In genomic region chr4:126899382-126899801, GRCh38 we compare ENCODE assay signal across 13 cellular contexts.
A peak's percentile ranks its signal among the peaks of the same experiment; 100 is the strongest.
DNase-seq lines count a peak whose midpoint lies in the region; ATAC-seq lines count a peak whose summit lies in the region.
"Had no signal": no experiment of that assay in that cellular context is flagged by ENCODE, and none has a peak within 500 bp of the region (broad histone marks: within the 10 kb centered on the region; RNA-seq: fewer than 3 reads in every experiment).

No MANE protein-coding gene starts in this region.

- DNase-seq in H4 (ENCODE audit: low spot score): peak; percentile 34
- peak; percentile 31 for DNase-seq in amniotic epithelial cell (ENCODE audit: low read depth)
- peak; percentile 10 for DNase-seq in globus pallidus (ENCODE audit: low spot score)
- no peak for DNase-seq in NCI-H526 treated with DMSO at 0.1 percent for 48 hours (lab: John Stamatoyannopoulos, UW)
- no peak for DNase-seq in activated CD4-positive, alpha-beta T cell treated with anti-CD3 and anti-CD28 coated beads, Interleukin-2, amount 50 U/mL, for 1 hour
- DNase-seq in HuH-7.5 (ENCODE audit: low spot score): no peak
- DNase-seq: activated CD4-positive, alpha-beta T cell treated with anti-CD3 and anti-CD28 coated beads for 4 hours; esophagus squamous epithelium; NCI-H1694; stimulated activated CD4-positive, alpha-beta T cell treated with anti-CD3 and anti-CD28 coated beads, Interleukin-12 subunit alpha, Interleukin-12 subunit beta, amount 100 ng/mL, for 4 hours had no signal

- H3K4me3 ChIP-seq in skeletal muscle satellite cell (ENCODE audit: low read length): no peak overlapping the region
- H3K4me3 ChIP-seq: esophagus squamous epithelium, GM23338 had no signal

- H3K36me3 ChIP-seq in skeletal muscle satellite cell (ENCODE audit: insufficient read depth, low read length): no peaks in the 10 kb centered on the region
- H3K36me3 ChIP-seq: esophagus squamous epithelium had no signal

- H3K4me1 ChIP-seq in skeletal muscle satellite cell (ENCODE audit: control insufficient read depth, insufficient read depth, low read length): peaks cover 26% of the 10 kb centered on the region
- H3K4me1 ChIP-seq: esophagus squamous epithelium had no signal

- peak overlapping the region; percentile 55 for H3K9ac ChIP-seq in skeletal muscle satellite cell (ENCODE audit: low read depth, low read length)

- H3K9me3 ChIP-seq in skeletal muscle satellite cell (replicated peaks; ENCODE audit: low read length): peaks cover 5% of the 10 kb centered on the region

- no peak for ATAC-seq in GM21526 (IDR thresholded peaks at IDR 0.05; ENCODE audit: low FRiP score, unreplicated experiment)
- ATAC-seq: GM23338 had no signal

- no peaks in the 10 kb centered on the region for H3K27me3 ChIP-seq in skeletal muscle satellite cell (ENCODE audit: control insufficient read depth, insufficient read depth, low read length)
- H3K27me3 ChIP-seq: esophagus squamous epithelium had no signal

- no peak overlapping the region for H3K4me2 ChIP-seq in skeletal muscle satellite cell (ENCODE audit: low read length)
- H3K4me2 ChIP-seq: GM23338 had no signal

Comparison
In these comparisons a context has a peak if more than half of its experiments do, and no peak if none do; other contexts are left out.
1. DNase-seq: peak in H4 (single experiment), amniotic epithelial cell (single experiment) and globus pallidus (single experiment); none in NCI-H526 treated with DMSO at 0.1 percent for 48 hours (single experiment), activated CD4-positive, alpha-beta T cell treated with anti-CD3 and anti-CD28 coated beads, Interleukin-2, amount 50 U/mL, for 1 hour (single experiment) and HuH-7.5 (single experiment).